In genomic region chr22:37911273-37911672, GRCh38 we compare ENCODE assay signal across 20 cellular contexts. TPM values are rescaled to one million over a fixed set of nuclear protein-coding genes. Genes with fewer than 3 reads are reported as not detected.
A peak's percentile ranks its signal among the peaks of the same experiment; 100 is the strongest.
DNase-seq lines count a peak whose midpoint lies in the region; ATAC-seq and TF ChIP-seq lines count a peak whose summit lies in the region.
"Had no signal": no experiment of that assay in that cellular context is flagged by ENCODE, and none has a peak within 500 bp of the region (broad histone marks: within the 10 kb centered on the region; RNA-seq: fewer than 3 reads in every experiment).

No MANE protein-coding gene starts in this region.

- intact Hi-C loops in breast epithelium (cut with DNase I; ENCODE audit: low total_unique reads) (no loop called here), mammary epithelial cell (cut with micrococcal nuclease) (loop anchor here (5.0 kb wide), 1 partner anchor 304 kb away; the partner anchor contains the start of gene GGA1), transverse colon (cut with DNase I; ENCODE audit: low total_unique reads) (no loop called here)

- no peak overlapping the region for H3K9ac ChIP-seq in mammary epithelial cell (ENCODE audit: insufficient read depth, low read length)
- H3K9ac ChIP-seq: KMS-11 had no signal

- CTCF ChIA-PET in mammary epithelial cell (lab: Charles Lee; ENCODE audit: low non-redundant PET), result interaction anchor here (0.5 kb wide), 1 partner anchor 43 kb away, joined by 12 read pairs; no protein-coding TSS in a partner anchor

- BruUV-seq in mammary epithelial cell (replicated peaks; lab: Mats Ljungman, UMichigan), result no TSS peak

- peaks cover 44% of the 10 kb centered on the region for H3K4me1 Mint-ChIP-seq in nephron progenitor cell

- no peaks in the 10 kb centered on the region for H3K27me3 ChIP-seq in breast epithelium
- H3K27me3 ChIP-seq in mammary epithelial cell (ENCODE audit: insufficient read depth, low read length), result no peaks in the 10 kb centered on the region
- no peaks in the 10 kb centered on the region for H3K27me3 ChIP-seq in transverse colon
- H3K27me3 ChIP-seq: SJSA1 had no signal

- H3K4me3 ChIP-seq in breast epithelium (peak overlapping the region in 1 of 3 donors; percentile 18), mammary epithelial cell (replicated peaks in 1 of 3; ENCODE audit: insufficient read depth in 1 of 3, low read depth in 2 of 3, low read length in 3 of 3) (no peak overlapping the region), epithelial cell of esophagus (ENCODE audit: low read length) (peak overlapping the region; percentile 29), transverse colon (no peak overlapping the region)
- H3K4me3 ChIP-seq: SJSA1 had no signal

- H3K36me3 Mint-ChIP-seq in nephron progenitor cell (ENCODE audit: low read depth), result peaks cover 22% of the 10 kb centered on the region

- no peak for TF ChIP-seq EP300 in transverse colon (IDR thresholded peaks at IDR 0.05; ENCODE audit: low read depth)

- no peak overlapping the region for H2AFZ ChIP-seq in mammary epithelial cell (ENCODE audit: low read depth, low read length)

- no peak for ATAC-seq in stimulated activated naive CD8-positive, alpha-beta T cell treated with anti-CD3 and anti-CD28 coated beads, Interleukin-15, Interleukin-2, amounts not matched to agents 100 U/mL and 50 U/mL, for 24 hours
- no peak for ATAC-seq in GM18498 (IDR thresholded peaks at IDR 0.05; ENCODE audit: unreplicated experiment)

- no peak overlapping the region for H3K27ac Mint-ChIP-seq in nephron progenitor cell
- H3K27ac Mint-ChIP-seq: HFFc6 had no signal

- no peak for DNase-seq in breast epithelium (ENCODE audit: low spot score in 2 of 2)
- no peak for DNase-seq in mammary epithelial cell
- DNase-seq in epithelial cell of esophagus (ENCODE audit: low read depth), result no peak
- no peak for DNase-seq in nephron progenitor cell
- no peak for DNase-seq in transverse colon
- DNase-seq in EL, result no peak
- no peak for DNase-seq in stimulated activated naive CD8-positive, alpha-beta T cell treated with anti-CD3 and anti-CD28 coated beads, Interleukin-15, Interleukin-2, amounts not matched to agents 100 U/mL and 50 U/mL, for 24 hours
- DNase-seq: activated CD8-positive, alpha-beta memory T cell treated with anti-CD3 and anti-CD28 coated beads for 24 hours; activated gamma-delta T cell; aorta; CD8-positive, alpha-beta memory T cell; HFFc6; NCI-H1436; NCI-H345; stimulated activated CD4-positive, alpha-beta T cell treated with anti-CD3 and anti-CD28 coated beads, Interleukin-12 subunit alpha, Interleukin-12 subunit beta, amount 100 ng/mL, for 4 hours had no signal

- H3K4me1 ChIP-seq in breast epithelium (peaks cover 5 to 8% of the 10 kb centered on the region in 2 donors), mammary epithelial cell (ENCODE audit: insufficient read depth, low read length) (peaks cover 46% of the 10 kb centered on the region), transverse colon (peaks cover 8 to 41% (median 14%) of the 10 kb centered on the region in 4 donors)

- WGBS in mammary epithelial cell (ENCODE audit: low coverage, missing lambda C conversion rate), result 20% methylated on average over 6 of the region's 6 CpGs
- 59% methylated on average over 6 of the region's 6 CpGs; no CpG with 5 or more reads in 1 of the 2 donors for WGBS in transverse colon (ENCODE audit: low coverage in 1 of 2), 2 donors

- no peaks in the 10 kb centered on the region for H3K9me3 Mint-ChIP-seq in nephron progenitor cell
- H3K9me3 Mint-ChIP-seq: CD8-positive, alpha-beta memory T cell; HFFc6 had no signal

- H3K36me3 ChIP-seq in breast epithelium (no peaks in the 10 kb centered on the region), mammary epithelial cell (ENCODE audit: insufficient read depth, low read length) (peaks cover 28% of the 10 kb centered on the region), transverse colon (peaks cover 0 to 6% (median 0%) of the 10 kb centered on the region in 4 donors)

- TF ChIP-seq CTCF in breast epithelium (IDR thresholded peaks at IDR 0.05) (no peak), mammary epithelial cell (conservative IDR thresholded peaks at IDR 0.05 in 1 of 2, IDR thresholded peaks at IDR 0.05 in 1 of 2; ENCODE audit: extremely low read depth in 1 of 2, insufficient read depth in 1 of 2, low read depth in 1 of 2, low read length in 2 of 2) (no peak), epithelial cell of esophagus (IDR thresholded peaks at IDR 0.05; ENCODE audit: insufficient read depth, low read depth, low read length, missing control alignments) (no peak), nephron progenitor cell (IDR thresholded peaks at IDR 0.05) (no peak), transverse colon (IDR thresholded peaks at IDR 0.05) (no peak)

- in situ Hi-C loops in mammary epithelial cell (cut with MboI; ENCODE audit: low sequenced_read_pairs in 2 of 2) (no loop called here), transverse colon (cut with MboI; ENCODE audit: low pct_ligation_motif_present in 1 of 4, low pct_unique_long_range_greater_than_20kb in 1 of 4, low sequenced_read_pairs in 3 of 4) (no loop called here)

- no peaks in the 10 kb centered on the region for H4K20me1 ChIP-seq in mammary epithelial cell (ENCODE audit: insufficient read depth, low read length)

- H3K27ac ChIP-seq in breast epithelium, result peak overlapping the region; percentile 7 to 71
- H3K27ac ChIP-seq in mammary epithelial cell (ENCODE audit: insufficient read depth, low read depth, low read length), result no peak overlapping the region
- peak overlapping the region; percentile 36 to 93 (median 85) for H3K27ac ChIP-seq in transverse colon
- H3K27ac ChIP-seq: KMS-11, SJSA1 had no signal

- H3K79me2 ChIP-seq in mammary epithelial cell (ENCODE audit: insufficient read depth, low read length), result peaks cover 89% of the 10 kb centered on the region

- no peak for TF ChIP-seq POLR2A in breast epithelium (IDR thresholded peaks at IDR 0.05)
- TF ChIP-seq POLR2A in transverse colon (IDR thresholded peaks at IDR 0.05), result no peak

- H3K4me3 Mint-ChIP-seq in nephron progenitor cell, result peak overlapping the region; percentile 24
- H3K4me3 Mint-ChIP-seq: CD8-positive, alpha-beta memory T cell; HFFc6 had no signal

- no peak overlapping the region for H3K4me2 ChIP-seq in mammary epithelial cell (ENCODE audit: insufficient read depth, low read depth, low read length)
- H3K4me2 ChIP-seq: KMS-11 had no signal

- H3K9me3 ChIP-seq in breast epithelium (no peaks in the 10 kb centered on the region), mammary epithelial cell (replicated peaks; ENCODE audit: insufficient read depth, low read length) (no peaks in the 10 kb centered on the region), transverse colon (no peaks in the 10 kb centered on the region)
- H3K9me3 ChIP-seq: SJSA1 had no signal

- no peaks in the 10 kb centered on the region for H3K27me3 Mint-ChIP-seq in nephron progenitor cell (ENCODE audit: low read depth, poor library complexity)
- H3K27me3 Mint-ChIP-seq: CD8-positive, alpha-beta memory T cell had no signal

- dilution Hi-C loops in mammary epithelial cell (cut with HindIII; ENCODE audit: low sequenced_read_pairs), result no loop called here

RNA-seq across cellular contexts. Expression of gene MICALL1, which starts 5.2 kb away (rescaled TPM):
- total RNA-seq in breast epithelium, result 10 to 100 TPM in 2 of 3 donors, 1 to 10 TPM in 1; 8.6 to 25.6 (median 22.0) TPM
- total RNA-seq in mammary epithelial cell, result 100 to 1,000 TPM; 247 to 249 TPM
- polyA plus RNA-seq in mammary epithelial cell, result 129 TPM
- 299 TPM for polyA minus RNA-seq in mammary epithelial cell
- total RNA-seq in transverse colon, result 10 to 100 TPM; 26.8 to 87.2 (median 37.3) TPM

RNA-seq across cellular contexts. Expression of gene C22orf23, which starts 42.1 kb away (rescaled TPM):
- total RNA-seq in breast epithelium (under 1 TPM in 1 of 3 donors, not detected in 2; 0.64 TPM), mammary epithelial cell (not detected), transverse colon (not detected)
- polyA plus RNA-seq in mammary epithelial cell, result 0.06 TPM
- polyA minus RNA-seq in mammary epithelial cell, result not detected
- total RNA-seq: aorta, fibroblast of villous mesenchyme, mononuclear cell, SJSA1 had no signal
- polyA plus RNA-seq: CD8-positive, alpha-beta memory T cell had no signal

RNA-seq across cellular contexts. Expression of gene POLR2F, which starts 42.2 kb away (rescaled TPM):
- 10 to 100 TPM; 66.7 to 93.7 (median 82.4) TPM for total RNA-seq in breast epithelium
- total RNA-seq in mammary epithelial cell, result 10 to 100 TPM; 20.7 to 89.6 TPM
- 142 TPM for polyA plus RNA-seq in mammary epithelial cell
- polyA minus RNA-seq in mammary epithelial cell, result 56.6 TPM
- 10 to 100 TPM in 3 of 4 donors, 1 to 10 TPM in 1; 7.6 to 65.5 (median 32.6) TPM for total RNA-seq in transverse colon
